ENCODE assay signal across 29 cellular contexts in genomic region chr11:33965032-33965431, GRCh38.
"Had no signal": no experiment of that assay in that cellular context is flagged by ENCODE, and none has a peak within 500 bp of the region (broad histone marks: within the 10 kb centered on the region; RNA-seq: fewer than 3 reads in every experiment).

No MANE protein-coding gene starts in this region.

- DNase-seq: activated CD4-positive, alpha-beta memory T cell treated with anti-CD3 and anti-CD28 coated beads for 36 hours; activated CD4-positive, alpha-beta T cell treated with anti-CD3 and anti-CD28 coated beads for 36 hours; activated CD4-positive, alpha-beta T cell treated with anti-CD3 and anti-CD28 coated beads, Interleukin-2, amount 10 ng/mL, durations not matched to agents 24 days and 14 days; activated CD4-positive, CD25-positive, alpha-beta regulatory T cell; activated CD4-positive, CD25-positive, alpha-beta regulatory T cell treated with anti-CD3 and anti-CD28 coated beads, Interleukin-2, amount 50 U/mL, for 72 hours; activated CD8-positive, alpha-beta memory T cell treated with anti-CD3 and anti-CD28 coated beads, Interleukin-2, amount 10 ng/mL, durations not matched to agents 7 days and 5 days; activated CD8-positive, alpha-beta memory T cell treated with anti-CD3 and anti-CD28 coated beads, Interleukin-2, amount 50 U/mL, for 4 hours; activated CD8-positive, alpha-beta T cell treated with anti-CD3 and anti-CD28 coated beads, Interleukin-2, amount 10 ng/mL, durations not matched to agents 7 days and 5 days; activated effector memory CD4-positive, alpha-beta T cell treated with anti-CD3 and anti-CD28 coated beads, Interleukin-2, amount 50 U/mL, for 16 hours; activated naive CD4-positive, alpha-beta T cell treated with anti-CD3 and anti-CD28 coated beads for 36 hours; activated naive CD8-positive, alpha-beta T cell treated with anti-CD3 and anti-CD28 coated beads for 36 hours; activated naive CD8-positive, alpha-beta T cell treated with anti-CD3 and anti-CD28 coated beads, Interleukin-2, amount 50 U/mL, for 24 hours; activated T-cell treated with anti-CD3 and anti-CD28 coated beads, Interleukin-2, amount 50 U/mL, for 1 hour; activated T-cell treated with anti-CD3 and anti-CD28 coated beads, Interleukin-2, amount 50 U/mL, for 48 hours; adrenal gland; amygdala; aorta; body of pancreas; caudate nucleus; cortex of kidney; dermis blood vessel endothelial cell; effector CD4-positive, alpha-beta T cell; effector memory CD8-positive, alpha-beta T cell; erythroblast; foreskin keratinocyte; gastrocnemius medialis; glutamatergic neuron; heart left ventricle; hypothalamus had no signal

- ATAC-seq: activated CD4-positive, alpha-beta T cell treated with anti-CD3 and anti-CD28 coated beads for 36 hours; activated CD8-positive, alpha-beta memory T cell treated with anti-CD3 and anti-CD28 coated beads, Interleukin-2, amount 10 ng/mL, durations not matched to agents 7 days and 5 days; activated CD8-positive, alpha-beta T cell treated with anti-CD3 and anti-CD28 coated beads, Interleukin-2, amount 10 ng/mL, durations not matched to agents 7 days and 5 days; activated naive CD8-positive, alpha-beta T cell treated with anti-CD3 and anti-CD28 coated beads, Interleukin-2, amount 50 U/mL, for 24 hours; body of pancreas; effector memory CD8-positive, alpha-beta T cell; foreskin keratinocyte; gastrocnemius medialis; heart left ventricle had no signal
